8 cellular contexts compared by ENCODE assay signal in the genomic region with DNA sequence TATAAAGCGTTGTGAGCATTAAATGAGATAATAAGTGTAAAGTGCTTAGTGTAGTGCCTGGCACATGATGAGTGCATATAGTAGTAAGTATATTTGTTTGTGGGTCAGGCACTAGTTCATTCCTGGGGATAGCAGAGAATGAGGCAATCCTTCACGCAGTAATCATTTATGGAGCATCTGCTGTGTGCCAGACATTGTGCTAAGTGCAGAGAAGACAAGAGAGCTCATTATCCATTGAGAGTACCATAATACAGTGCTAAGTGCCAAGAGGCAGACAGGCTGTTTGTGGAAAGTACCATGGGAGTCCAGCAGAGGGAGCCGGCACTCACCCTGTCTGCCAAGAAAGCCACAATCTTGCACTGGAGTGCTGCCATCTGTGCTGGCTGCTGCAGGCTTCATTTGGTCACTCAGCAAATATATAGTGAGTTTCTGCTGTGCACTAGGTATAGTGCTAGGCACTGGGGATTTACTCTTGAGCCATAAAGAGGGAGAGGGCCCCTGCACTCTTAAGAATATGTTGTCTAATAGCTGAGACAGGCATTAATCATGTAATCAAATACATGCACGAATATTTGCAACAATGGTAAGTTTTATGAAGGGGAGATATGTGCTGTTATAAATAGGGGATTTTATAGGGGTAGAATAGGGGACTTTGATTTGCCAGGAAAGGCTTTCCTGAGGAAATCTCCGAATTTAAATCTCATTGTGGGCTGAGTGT. TPM values are rescaled to one million over a fixed set of nuclear protein-coding genes. Genes with fewer than 3 reads are reported as not detected.
DNase-seq lines count a peak whose midpoint lies in the region; TF ChIP-seq lines count a peak whose summit lies in the region.

No MANE protein-coding gene starts in this region.

- peak; percentile 87 to 91 for DNase-seq in Caco-2
- DNase-seq in HFFc6: peak; percentile 79
- DNase-seq in NCI-H510A (lab: John Stamatoyannopoulos, UW): peak; percentile 26
- peak; percentile 56 to 62 for DNase-seq in activated CD4-positive, alpha-beta T cell treated with anti-CD3 and anti-CD28 coated beads for 24 hours (ENCODE audit: low read depth in 2 of 2)
- DNase-seq in cerebellar cortex (ENCODE audit: low spot score): peak; percentile 95
- peak; percentile 89 for DNase-seq in left kidney (ENCODE audit: low read depth, low spot score)
- DNase-seq in stimulated activated CD4-positive, alpha-beta T cell treated with anti-CD3 and anti-CD28 coated beads, Interleukin-4, amount 100 ng/mL, for 24 hours: peak; percentile 73
- DNase-seq in mesenteric fat pad (ENCODE audit: low spot score): no peak

- H3K9me3 Mint-ChIP-seq in Caco-2 (ENCODE audit: unreplicated experiment): no peaks in the 10 kb centered on the region
- H3K9me3 Mint-ChIP-seq in HFFc6: no peaks in the 10 kb centered on the region

- H3K4me1 ChIP-seq in Caco-2: no peaks in the 10 kb centered on the region

- H3K4me3 ChIP-seq in Caco-2 (ENCODE audit: low read depth, low read length): no peak overlapping the region

- peaks cover 88% of the 10 kb centered on the region for H3K36me3 Mint-ChIP-seq in Caco-2 (ENCODE audit: insufficient read depth, unreplicated experiment)
- H3K36me3 Mint-ChIP-seq in HFFc6 (ENCODE audit: low read depth): no peaks in the 10 kb centered on the region; the same call in 1 of the 2 replicates

- CTCF ChIA-PET in Caco-2 (lab: Charles Lee): interaction anchor here (0.5 to 4.9 kb wide), 26 partner anchors 9 to 721 kb away, joined by 3 to 49 read pairs (median 4); a partner anchor contains a TSS

- no peaks in the 10 kb centered on the region for H3K9me3 ChIP-seq in Caco-2

- H3K4me3 Mint-ChIP-seq in Caco-2 (ENCODE audit: unreplicated experiment): no peak overlapping the region
- no peak overlapping the region for H3K4me3 Mint-ChIP-seq in HFFc6

- no peaks in the 10 kb centered on the region for H3K27me3 ChIP-seq in Caco-2 (replicated peaks; ENCODE audit: control insufficient read depth, insufficient read depth, low read length)

- no peaks in the 10 kb centered on the region for H3K27me3 Mint-ChIP-seq in Caco-2 (ENCODE audit: insufficient read depth, unreplicated experiment)
- no peaks in the 10 kb centered on the region; the same call in 1 of the 2 replicates for H3K27me3 Mint-ChIP-seq in HFFc6 (ENCODE audit: insufficient read depth)

- peak overlapping the region; percentile 16 for H3K27ac Mint-ChIP-seq in Caco-2 (ENCODE audit: unreplicated experiment)
- H3K27ac Mint-ChIP-seq in HFFc6: no peak overlapping the region

- POLR2A ChIA-PET in Caco-2 (lab: Charles Lee): interaction anchor here (0.8 to 1.9 kb wide), 2 partner anchors 13 to 619 kb away, joined by 3 to 20 read pairs; a partner anchor contains a TSS

- BruUV-seq in Caco-2 (replicated peaks; lab: Mats Ljungman, UMichigan): no TSS peak

- peak; percentile 98 to 99 for TF ChIP-seq CTCF in Caco-2 (IDR thresholded peaks at IDR 0.05; ENCODE audit: insufficient read depth in 1 of 2, low read depth in 1 of 2, low read length in 1 of 2, severe bottlenecking in 1 of 2, unreplicated experiment in 1 of 2)
- TF ChIP-seq CTCF in HFFc6 (IDR thresholded peaks at IDR 0.05): peak; percentile 94

- intact Hi-C loops in Caco-2 (cut with micrococcal nuclease; ENCODE audit: unreplicated experiment): no loop called here

- peaks cover 9% of the 10 kb centered on the region for H3K36me3 ChIP-seq in Caco-2 (ENCODE audit: control insufficient read depth, insufficient read depth, low read length)

- H3K4me1 Mint-ChIP-seq in Caco-2 (ENCODE audit: low read depth, unreplicated experiment) (peaks cover 38% of the 10 kb centered on the region), HFFc6 (ENCODE audit: low read depth) (peaks cover 25% of the 10 kb centered on the region)

RNA-seq across cellular contexts. Expression of a gene that starts 12.9 kb away (rescaled TPM):
- total RNA-seq in Caco-2 (2022): 1.3 and 2.6 TPM in 2 replicates
- total RNA-seq in HFFc6 (2021; fragmentation: NEBNext Ultra II Directional; extraction: Animal tissue kit (Norgen Biotek cat#: 25700)): 1 to 10 TPM; 1.3 to 1.9 (median 1.6) TPM
- 6.9 TPM for total RNA-seq in mesenteric fat pad

RNA-seq across cellular contexts. Expression of a gene that starts 13.2 kb away (rescaled TPM):
- 789 and 838 TPM in 2 replicates for total RNA-seq in Caco-2 (2022)
- 100 to 1,000 TPM; 261 to 304 (median 270) TPM for total RNA-seq in HFFc6 (2021; fragmentation: NEBNext Ultra II Directional; extraction: Animal tissue kit (Norgen Biotek cat#: 25700))
- total RNA-seq in mesenteric fat pad: 177 TPM
